ENCODE assay signal across 11 cellular contexts in the genomic region with DNA sequence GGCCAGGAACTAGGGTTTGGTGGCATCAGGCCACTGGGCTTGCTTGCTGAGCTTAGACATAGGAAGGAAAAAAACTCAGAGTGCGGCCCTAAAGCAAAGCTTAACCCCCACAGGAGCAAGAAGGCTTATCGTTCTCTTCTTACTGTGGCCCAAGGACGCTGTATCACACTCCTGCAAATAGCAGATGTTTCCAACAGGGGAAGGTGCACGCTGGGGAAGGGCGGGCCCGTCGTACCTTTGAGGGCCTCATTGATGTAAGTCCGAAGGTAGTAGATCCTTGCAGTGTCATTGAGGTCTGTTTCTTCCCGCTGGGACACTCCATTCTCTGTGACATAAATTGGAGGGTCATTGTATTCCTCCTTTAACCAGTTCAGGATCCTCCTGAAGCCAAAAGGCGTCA. TPM values are rescaled to one million over a fixed set of nuclear protein-coding genes. Genes with fewer than 3 reads are reported as not detected.
"Had no signal": no experiment of that assay in that cellular context is flagged by ENCODE, and none has a peak within 500 bp of the region (broad histone marks: within the 10 kb centered on the region; RNA-seq: fewer than 3 reads in every experiment).

No MANE protein-coding gene starts in this region.

- DNase-seq: H9, HFFc6, KG1 had no signal

- H3K27ac ChIP-seq: HL-60 had no signal

- H3K4me2 ChIP-seq: GM23338 had no signal

- H3K4me3 ChIP-seq: GM23338 had no signal

- ATAC-seq: GM23338, HCT116 had no signal

- H2AFZ ChIP-seq: GM23338 had no signal

- FAIRE-seq: H1, H54, HepG2 had no signal

RNA-seq across cellular contexts. Expression of a gene that starts 46.6 kb away (rescaled TPM):
- total RNA-seq: GM23338, HepG2, HFFc6, HT1080 had no signal
- polyA plus RNA-seq: GM23338, H1, HepG2, IgD-negative memory B cell had no signal
